Comparison of ENCODE assay signal across 20 cellular contexts in genomic region chr5:133794771-133795391, GRCh38.
"Had no signal": no experiment of that assay in that cellular context is flagged by ENCODE, and none has a peak within 500 bp of the region (broad histone marks: within the 10 kb centered on the region; RNA-seq: fewer than 3 reads in every experiment).

No MANE protein-coding gene starts in this region.

- H3K36me3 Mint-ChIP-seq: activated naive CD8-positive, alpha-beta T cell treated with anti-CD3 and anti-CD28 coated beads, Interleukin-2, amount 10 ng/mL, durations not matched to agents 7 days and 5 days; brain had no signal

- H3K27me3 ChIP-seq: ovary, right lobe of liver, transverse colon had no signal

- H3K4me3 Mint-ChIP-seq: activated CD4-positive, alpha-beta T cell treated with anti-CD3 and anti-CD28 coated beads, Interleukin-2, amount 10 ng/mL, durations not matched to agents 7 days and 5 days; activated naive CD8-positive, alpha-beta T cell treated with anti-CD3 and anti-CD28 coated beads, Interleukin-2, amount 10 ng/mL, durations not matched to agents 7 days and 5 days; activated T-helper 1 cell treated with anti-CD3 and anti-CD28 coated beads, Interleukin-12 subunit alpha, Interleukin-12 subunit beta, Interleukin-2, Interleukin-4 antibody, amounts not matched to agents 30 ng/mL and 10 ng/mL and 1 ng/mL, durations not matched to agents 14 hours and 24 hours and 36 hours; brain; central memory CD8-positive, alpha-beta T cell; dendritic cell treated with granulocyte-macrophage colony-stimulating factor and Interleukin-4, amounts not matched to agents 40 ng/mL and 50 ng/mL, for 4 days; effector memory CD8-positive, alpha-beta T cell; neural crest cell had no signal

- H3K27ac ChIP-seq: epithelial cell of prostate, heart right ventricle, ovary, right lobe of liver, transverse colon had no signal

- H3K9me3 Mint-ChIP-seq: activated CD4-positive, alpha-beta T cell treated with anti-CD3 and anti-CD28 coated beads, Interleukin-2, amount 10 ng/mL, durations not matched to agents 7 days and 5 days; activated naive CD8-positive, alpha-beta T cell treated with anti-CD3 and anti-CD28 coated beads, Interleukin-2, amount 10 ng/mL, durations not matched to agents 7 days and 5 days; activated T-helper 1 cell treated with anti-CD3 and anti-CD28 coated beads, Interleukin-12 subunit alpha, Interleukin-12 subunit beta, Interleukin-2, Interleukin-4 antibody, amounts not matched to agents 30 ng/mL and 10 ng/mL and 1 ng/mL, durations not matched to agents 14 hours and 24 hours and 36 hours; brain; central memory CD8-positive, alpha-beta T cell; dendritic cell treated with granulocyte-macrophage colony-stimulating factor and Interleukin-4, amounts not matched to agents 40 ng/mL and 50 ng/mL, for 4 days; effector memory CD8-positive, alpha-beta T cell; neural crest cell had no signal

- H3K36me3 ChIP-seq: heart right ventricle, ovary, right lobe of liver, transverse colon had no signal

- H3K4me3 ChIP-seq: heart right ventricle, ovary, right lobe of liver, smooth muscle cell, transverse colon had no signal

- H3K9me3 ChIP-seq: heart right ventricle, ovary, right lobe of liver, transverse colon had no signal

- H3K27ac Mint-ChIP-seq: activated CD4-positive, alpha-beta T cell treated with anti-CD3 and anti-CD28 coated beads, Interleukin-2, amount 10 ng/mL, durations not matched to agents 7 days and 5 days; activated naive CD8-positive, alpha-beta T cell treated with anti-CD3 and anti-CD28 coated beads, Interleukin-2, amount 10 ng/mL, durations not matched to agents 7 days and 5 days; activated T-helper 1 cell treated with anti-CD3 and anti-CD28 coated beads, Interleukin-12 subunit alpha, Interleukin-12 subunit beta, Interleukin-2, Interleukin-4 antibody, amounts not matched to agents 30 ng/mL and 10 ng/mL and 1 ng/mL, durations not matched to agents 14 hours and 24 hours and 36 hours; dendritic cell treated with granulocyte-macrophage colony-stimulating factor and Interleukin-4, amounts not matched to agents 40 ng/mL and 50 ng/mL, for 4 days; effector memory CD8-positive, alpha-beta T cell had no signal

- DNase-seq: activated CD4-positive, alpha-beta T cell treated with anti-CD3 and anti-CD28 coated beads, Interleukin-2, amount 10 ng/mL, durations not matched to agents 7 days and 5 days; activated CD4-positive, CD25-positive, alpha-beta regulatory T cell; activated naive CD8-positive, alpha-beta T cell treated with anti-CD3 and anti-CD28 coated beads, Interleukin-2, amount 10 ng/mL, durations not matched to agents 7 days and 5 days; effector memory CD8-positive, alpha-beta T cell; heart right ventricle; midbrain; ovary; stimulated activated CD4-positive, alpha-beta T cell treated with anti-CD3 and anti-CD28 coated beads, Interleukin-4, amount 100 ng/mL, for 4 hours; stimulated activated CD8-positive, alpha-beta memory T cell treated with anti-CD3 and anti-CD28 coated beads, Interleukin-4, amount 100 ng/mL, for 48 hours; stimulated activated naive CD4-positive, alpha-beta T cell treated with Interleukin-2 at 50 U/mL for 16 hours; substantia nigra; transverse colon had no signal

- H3K4me1 ChIP-seq: heart right ventricle, right lobe of liver, transverse colon had no signal

- H3K4me1 Mint-ChIP-seq: activated CD4-positive, alpha-beta T cell treated with anti-CD3 and anti-CD28 coated beads, Interleukin-2, amount 10 ng/mL, durations not matched to agents 7 days and 5 days; activated naive CD8-positive, alpha-beta T cell treated with anti-CD3 and anti-CD28 coated beads, Interleukin-2, amount 10 ng/mL, durations not matched to agents 7 days and 5 days; brain; central memory CD8-positive, alpha-beta T cell had no signal
